In the genomic region with DNA sequence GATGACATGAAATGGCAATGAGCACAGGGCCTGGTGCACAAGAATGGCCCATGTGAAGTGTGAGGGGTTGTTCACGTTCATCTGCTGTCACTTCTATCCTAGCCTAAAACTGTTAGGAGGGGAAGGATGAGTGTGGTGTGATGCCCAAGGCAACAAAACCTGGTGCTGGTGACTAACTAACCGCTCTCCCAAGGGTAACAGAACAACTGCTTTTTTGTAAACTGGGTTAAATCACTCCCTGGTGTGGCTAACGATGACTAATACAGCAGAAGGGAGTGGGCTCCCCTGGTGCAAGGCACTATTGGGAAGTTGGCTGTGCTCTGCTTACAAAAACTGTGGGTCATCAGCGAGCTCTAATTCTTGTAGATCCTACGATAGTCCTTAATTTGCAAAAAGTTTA, we compare ENCODE assay signal across 10 cellular contexts.
DNase-seq lines count a peak whose midpoint lies in the region; ATAC-seq and TF ChIP-seq lines count a peak whose summit lies in the region.
"Had no signal": no experiment of that assay in that cellular context is flagged by ENCODE, and none has a peak within 500 bp of the region (broad histone marks: within the 10 kb centered on the region; RNA-seq: fewer than 3 reads in every experiment).

No MANE protein-coding gene starts in this region.

- WGBS in gastroesophageal sphincter (ENCODE audit: low coverage in 1 of 2), 2 donors = 66 to 70% methylated on average over 4 to 5 of the region's 5 CpGs

- CTCF ChIA-PET in BJ (lab: Yijun Ruan, JAX) = no interaction called here
- CTCF ChIA-PET in CD4-positive, alpha-beta T cell (lab: Charles Lee) = no interaction called here

- no peak for TF ChIP-seq EP300 in gastroesophageal sphincter (IDR thresholded peaks at IDR 0.05)

- H3K4me3 Mint-ChIP-seq in endothelial cell (ENCODE audit: unreplicated experiment) = no peak overlapping the region
- H3K4me3 Mint-ChIP-seq in CD4-positive, alpha-beta T cell = no peak overlapping the region
- H3K4me3 Mint-ChIP-seq: activated naive CD8-positive, alpha-beta T cell treated with anti-CD3 and anti-CD28 coated beads, Interleukin-2, amount 10 ng/mL, durations not matched to agents 7 days and 5 days had no signal

- H3K27me3 Mint-ChIP-seq in endothelial cell (ENCODE audit: unreplicated experiment) = peaks cover 4% of the 10 kb centered on the region
- H3K27me3 Mint-ChIP-seq in CD4-positive, alpha-beta T cell = no peaks in the 10 kb centered on the region

- POLR2A ChIA-PET in BJ (lab: Charles Lee) = no interaction called here
- POLR2A ChIA-PET in CD4-positive, alpha-beta T cell (lab: Charles Lee) = no interaction called here

- intact Hi-C loops in CD4-positive, alpha-beta T cell (cut with DNase I, micrococcal nuclease) = no loop called here

- no peaks in the 10 kb centered on the region for H3K4me1 Mint-ChIP-seq in endothelial cell (ENCODE audit: unreplicated experiment)
- H3K4me1 Mint-ChIP-seq in CD4-positive, alpha-beta T cell (ENCODE audit: low read depth) = no peaks in the 10 kb centered on the region
- H3K4me1 Mint-ChIP-seq: activated naive CD8-positive, alpha-beta T cell treated with anti-CD3 and anti-CD28 coated beads, Interleukin-2, amount 10 ng/mL, durations not matched to agents 7 days and 5 days had no signal

- TF ChIP-seq CTCF in BJ (IDR thresholded peaks at IDR 0.05; ENCODE audit: insufficient read depth, low read depth, low read length) (no peak), gastroesophageal sphincter (IDR thresholded peaks at IDR 0.05) (no peak), endothelial cell (IDR thresholded peaks at IDR 0.05; ENCODE audit: unreplicated experiment) (no peak)
- no peak for TF ChIP-seq CTCF in CD4-positive, alpha-beta T cell (IDR thresholded peaks at IDR 0.05)

- H3K4me3 ChIP-seq in BJ (ENCODE audit: low read depth, low read length) (no peak overlapping the region), gastroesophageal sphincter (no peak overlapping the region)

- no peaks in the 10 kb centered on the region for H3K36me3 ChIP-seq in BJ (ENCODE audit: control insufficient read depth, insufficient read depth, low read length)
- H3K36me3 ChIP-seq in gastroesophageal sphincter = no peaks in the 10 kb centered on the region

- ATAC-seq in GM21786 (IDR thresholded peaks at IDR 0.05; ENCODE audit: unreplicated experiment) (peak; percentile 43), gastroesophageal sphincter (peak; percentile 76)
- ATAC-seq in CD4-positive, alpha-beta T cell (ENCODE audit: poor library complexity) = no peak
- ATAC-seq in activated CD4-positive, CD25-positive, alpha-beta regulatory T cell treated with anti-CD3 and anti-CD28 coated beads, Interleukin-2, amount 50 U/mL, for 24 hours = no peak

- no peaks in the 10 kb centered on the region for H3K4me1 ChIP-seq in gastroesophageal sphincter

- peak overlapping the region in 1 of 4 donors; percentile 37 for H3K27ac ChIP-seq in gastroesophageal sphincter
- H3K27ac ChIP-seq in CD4-positive, alpha-beta T cell (ENCODE audit: low read depth, low read length) = no peak overlapping the region

- DNase-seq in BJ (ENCODE audit: low read depth) = peak; percentile 41
- peak; percentile 96 for DNase-seq in MV-4-11 (lab: John Stamatoyannopoulos, UW)
- no peak for DNase-seq in endothelial cell (ENCODE audit: low spot score)
- DNase-seq in CD4-positive, alpha-beta T cell = no peak
- DNase-seq in NCI-H2081 treated with DMSO at 0.1 percent for 48 hours (lab: John Stamatoyannopoulos, UW) = no peak
- DNase-seq: activated naive CD8-positive, alpha-beta T cell treated with anti-CD3 and anti-CD28 coated beads, Interleukin-2, amount 10 ng/mL, durations not matched to agents 7 days and 5 days; DND-41 had no signal

- H3K9me3 Mint-ChIP-seq in endothelial cell (ENCODE audit: unreplicated experiment) = no peaks in the 10 kb centered on the region
- peaks cover 2% of the 10 kb centered on the region for H3K9me3 Mint-ChIP-seq in CD4-positive, alpha-beta T cell
- H3K9me3 Mint-ChIP-seq: activated naive CD8-positive, alpha-beta T cell treated with anti-CD3 and anti-CD28 coated beads, Interleukin-2, amount 10 ng/mL, durations not matched to agents 7 days and 5 days had no signal

- no peaks in the 10 kb centered on the region for H3K9me3 ChIP-seq in gastroesophageal sphincter
- no peaks in the 10 kb centered on the region for H3K9me3 ChIP-seq in CD4-positive, alpha-beta T cell (ENCODE audit: control insufficient read depth, low read length)

- H3K36me3 Mint-ChIP-seq in endothelial cell (ENCODE audit: low read depth, unreplicated experiment) = no peaks in the 10 kb centered on the region
- H3K36me3 Mint-ChIP-seq in CD4-positive, alpha-beta T cell (ENCODE audit: low read depth) = no peaks in the 10 kb centered on the region
- H3K36me3 Mint-ChIP-seq: activated naive CD8-positive, alpha-beta T cell treated with anti-CD3 and anti-CD28 coated beads, Interleukin-2, amount 10 ng/mL, durations not matched to agents 7 days and 5 days had no signal

- H3K27ac Mint-ChIP-seq in endothelial cell (ENCODE audit: unreplicated experiment) = no peak overlapping the region
- no peak overlapping the region for H3K27ac Mint-ChIP-seq in CD4-positive, alpha-beta T cell
- H3K27ac Mint-ChIP-seq: activated naive CD8-positive, alpha-beta T cell treated with anti-CD3 and anti-CD28 coated beads, Interleukin-2, amount 10 ng/mL, durations not matched to agents 7 days and 5 days had no signal

- no peaks in the 10 kb centered on the region for H3K27me3 ChIP-seq in BJ (ENCODE audit: control insufficient read depth, insufficient read depth, low read length)
- H3K27me3 ChIP-seq in gastroesophageal sphincter = no peaks in the 10 kb centered on the region
- H3K27me3 ChIP-seq in CD4-positive, alpha-beta T cell (ENCODE audit: control insufficient read depth, insufficient read depth, low read length) = no peaks in the 10 kb centered on the region

- TF ChIP-seq POLR2A in gastroesophageal sphincter (IDR thresholded peaks at IDR 0.05) = no peak

Comparison
In these comparisons a context has a peak if more than half of its experiments do, and no peak if none do; other contexts are left out.
1. DNase-seq: peak in BJ (single experiment) and MV-4-11 (single experiment); none in endothelial cell (single experiment), CD4-positive, alpha-beta T cell (0 of 10) and NCI-H2081 treated with DMSO at 0.1 percent for 48 hours (single experiment).
2. ATAC-seq: peak in GM21786 (single experiment) and gastroesophageal sphincter (single experiment); none in CD4-positive, alpha-beta T cell (single experiment) and activated CD4-positive, CD25-positive, alpha-beta regulatory T cell treated with anti-CD3 and anti-CD28 coated beads, Interleukin-2, amount 50 U/mL, for 24 hours (0 of 2).